In the genomic region with DNA sequence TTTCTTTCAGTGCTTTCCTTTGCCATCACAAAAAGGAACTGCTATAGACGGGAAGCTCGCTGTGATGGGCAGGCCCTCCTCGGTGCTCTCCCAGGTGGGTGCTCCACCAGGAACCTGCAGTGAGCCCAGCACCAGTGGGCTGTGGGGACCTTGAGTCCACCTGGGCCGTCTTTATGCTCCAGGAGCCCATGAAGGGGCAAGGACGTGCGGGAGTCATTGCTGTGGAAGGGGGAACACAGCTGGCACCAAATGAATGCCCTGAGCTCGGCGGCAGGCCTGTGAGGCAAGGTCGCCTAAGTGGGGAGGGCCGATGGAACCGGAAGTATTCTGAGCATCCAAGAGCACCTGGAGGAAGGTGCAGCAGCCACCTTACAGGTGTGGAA, we compare ENCODE assay signal across 15 cellular contexts. TPM values are rescaled to one million over a fixed set of nuclear protein-coding genes. Genes with fewer than 3 reads are reported as not detected.
"Had no signal": no experiment of that assay in that cellular context is flagged by ENCODE, and none has a peak within 500 bp of the region (broad histone marks: within the 10 kb centered on the region; RNA-seq: fewer than 3 reads in every experiment).

No MANE protein-coding gene starts in this region.

- H3K4me1 ChIP-seq: colonic mucosa, gastrocnemius medialis, left ventricle myocardium inferior had no signal

- H3K27ac Mint-ChIP-seq: activated CD8-positive, alpha-beta T cell treated with anti-CD3 and anti-CD28 coated beads for 36 hours; activated naive CD4-positive, alpha-beta T cell treated with anti-CD3 and anti-CD28 coated beads for 36 hours; activated T-helper 17 cell treated with anti-CD3 and anti-CD28 coated beads, Interleukin-2, amount 50 U/mL, for 72 hours had no signal

- H3K27me3 ChIP-seq: colonic mucosa, gastrocnemius medialis, heart right ventricle had no signal

- H3K36me3 ChIP-seq: colonic mucosa, gastrocnemius medialis had no signal

- H3K4me1 Mint-ChIP-seq: activated T-helper 17 cell treated with anti-CD3 and anti-CD28 coated beads, Interleukin-2, amount 50 U/mL, for 72 hours had no signal

- ATAC-seq: activated CD8-positive, alpha-beta T cell treated with anti-CD3 and anti-CD28 coated beads for 36 hours; activated T-helper 17 cell treated with anti-CD3 and anti-CD28 coated beads, Interleukin-2, amount 50 U/mL, for 72 hours; gastrocnemius medialis; heart right ventricle had no signal

- H3K4me3 Mint-ChIP-seq: activated CD8-positive, alpha-beta T cell treated with anti-CD3 and anti-CD28 coated beads for 36 hours; activated naive CD4-positive, alpha-beta T cell treated with anti-CD3 and anti-CD28 coated beads for 36 hours; activated T-helper 17 cell treated with anti-CD3 and anti-CD28 coated beads, Interleukin-2, amount 50 U/mL, for 72 hours; T-helper 2 cell treated with Interferon-gamma antibody and Interleukin-4, amounts not matched to agents 5 μg/mL and 100 μg/mL, for 36 hours had no signal

- H3K9me3 ChIP-seq: colonic mucosa, gastrocnemius medialis, heart right ventricle, left ventricle myocardium inferior had no signal

- DNase-seq: activated CD4-positive, alpha-beta T cell treated with anti-CD3 and anti-CD28 coated beads for 4 hours; activated CD8-positive, alpha-beta memory T cell treated with anti-CD3 and anti-CD28 coated beads, Interleukin-2, amount 50 U/mL, for 48 hours; activated CD8-positive, alpha-beta T cell treated with anti-CD3 and anti-CD28 coated beads for 36 hours; activated naive CD4-positive, alpha-beta T cell treated with anti-CD3 and anti-CD28 coated beads for 36 hours; colonic mucosa; effector CD4-positive, alpha-beta T cell; gastrocnemius medialis; heart right ventricle; kidney; left ventricle myocardium inferior; mesenchymal stem cell; stimulated activated CD4-positive, alpha-beta T cell treated with anti-CD3 and anti-CD28 coated beads, Interleukin-4, amount 100 ng/mL, for 24 hours had no signal

- H3K9me3 Mint-ChIP-seq: activated CD8-positive, alpha-beta T cell treated with anti-CD3 and anti-CD28 coated beads for 36 hours; activated naive CD4-positive, alpha-beta T cell treated with anti-CD3 and anti-CD28 coated beads for 36 hours; activated T-helper 17 cell treated with anti-CD3 and anti-CD28 coated beads, Interleukin-2, amount 50 U/mL, for 72 hours; T-helper 2 cell treated with Interferon-gamma antibody and Interleukin-4, amounts not matched to agents 5 μg/mL and 100 μg/mL, for 36 hours had no signal

- H3K27ac ChIP-seq: colonic mucosa, gastrocnemius medialis, left ventricle myocardium inferior had no signal

- H3K4me3 ChIP-seq: colonic mucosa, gastrocnemius medialis, heart right ventricle, left ventricle myocardium inferior had no signal

- H3K27me3 Mint-ChIP-seq: activated CD8-positive, alpha-beta T cell treated with anti-CD3 and anti-CD28 coated beads for 36 hours; activated T-helper 17 cell treated with anti-CD3 and anti-CD28 coated beads, Interleukin-2, amount 50 U/mL, for 72 hours had no signal

RNA-seq across cellular contexts. Expression of a gene that starts 36.8 kb away (rescaled TPM):
- total RNA-seq: activated CD8-positive, alpha-beta T cell treated with anti-CD3 and anti-CD28 coated beads for 36 hours; activated naive CD4-positive, alpha-beta T cell treated with anti-CD3 and anti-CD28 coated beads for 36 hours; activated T-helper 17 cell treated with anti-CD3 and anti-CD28 coated beads, Interleukin-2, amount 50 U/mL, for 72 hours; colonic mucosa; gastrocnemius medialis; left ventricle myocardium inferior; osteocyte had no signal
